In the genomic region with DNA sequence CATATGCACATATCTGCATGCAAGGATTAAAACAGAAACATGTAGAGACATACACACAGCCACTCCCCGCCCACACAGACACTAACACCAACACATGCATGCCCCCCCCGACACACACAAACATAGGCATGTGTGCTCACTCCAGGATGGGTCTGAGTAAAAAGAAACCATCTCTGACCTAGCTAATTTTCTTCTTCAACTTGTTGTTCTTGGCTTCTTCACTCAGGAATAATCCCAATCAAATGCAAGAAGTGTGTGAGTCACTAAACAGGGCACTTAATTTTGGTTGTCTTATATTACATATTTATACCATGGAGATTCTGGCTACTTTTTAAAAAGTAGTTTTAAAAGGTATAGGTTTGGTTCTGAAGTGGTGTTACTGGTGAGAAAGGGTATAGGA, we compare ENCODE assay signal across 18 cellular contexts.
"Had no signal": no experiment of that assay in that cellular context is flagged by ENCODE, and none has a peak within 500 bp of the region (broad histone marks: within the 10 kb centered on the region; RNA-seq: fewer than 3 reads in every experiment).

No MANE protein-coding gene starts in this region.

- DNase-seq: activated CD4-positive, alpha-beta T cell treated with anti-CD3 and anti-CD28 coated beads, Interleukin-2, amount 10 ng/mL, durations not matched to agents 7 days and 5 days; activated CD4-positive, CD25-positive, alpha-beta regulatory T cell; activated naive CD4-positive, alpha-beta T cell treated with anti-CD3 and anti-CD28 coated beads for 36 hours; activated T-cell treated with anti-CD3 and anti-CD28 coated beads for 4 hours; central memory CD4-positive, alpha-beta T cell; effector CD4-positive, alpha-beta T cell; glutamatergic neuron; left cardiac atrium; lower lobe of right lung; midbrain; naive B cell; retina; stimulated activated CD4-positive, alpha-beta T cell treated with anti-CD3 and anti-CD28 coated beads, Interleukin-15, amount 100 ng/mL, for 24 hours; stimulated activated CD4-positive, alpha-beta T cell treated with anti-CD3 and anti-CD28 coated beads, Interleukin-4, amount 100 ng/mL, for 24 hours had no signal

- H3K4me1 ChIP-seq: lower lobe of right lung, parathyroid adenoma had no signal

- ATAC-seq: activated T-helper 17 cell treated with anti-CD3 and anti-CD28 coated beads, Interleukin-2, amount 50 U/mL, for 72 hours; left cardiac atrium; lower lobe of right lung had no signal

- H3K27ac ChIP-seq: coronary artery, lower lobe of right lung, parathyroid adenoma, thoracic aorta had no signal

- H3K9me3 ChIP-seq: lower lobe of right lung, thoracic aorta had no signal

- H3K4me3 ChIP-seq: coronary artery, lower lobe of right lung, thoracic aorta had no signal

- H3K36me3 ChIP-seq: lower lobe of right lung, thoracic aorta had no signal
